Comparison of ENCODE assay signal across 19 cellular contexts in the genomic region with DNA sequence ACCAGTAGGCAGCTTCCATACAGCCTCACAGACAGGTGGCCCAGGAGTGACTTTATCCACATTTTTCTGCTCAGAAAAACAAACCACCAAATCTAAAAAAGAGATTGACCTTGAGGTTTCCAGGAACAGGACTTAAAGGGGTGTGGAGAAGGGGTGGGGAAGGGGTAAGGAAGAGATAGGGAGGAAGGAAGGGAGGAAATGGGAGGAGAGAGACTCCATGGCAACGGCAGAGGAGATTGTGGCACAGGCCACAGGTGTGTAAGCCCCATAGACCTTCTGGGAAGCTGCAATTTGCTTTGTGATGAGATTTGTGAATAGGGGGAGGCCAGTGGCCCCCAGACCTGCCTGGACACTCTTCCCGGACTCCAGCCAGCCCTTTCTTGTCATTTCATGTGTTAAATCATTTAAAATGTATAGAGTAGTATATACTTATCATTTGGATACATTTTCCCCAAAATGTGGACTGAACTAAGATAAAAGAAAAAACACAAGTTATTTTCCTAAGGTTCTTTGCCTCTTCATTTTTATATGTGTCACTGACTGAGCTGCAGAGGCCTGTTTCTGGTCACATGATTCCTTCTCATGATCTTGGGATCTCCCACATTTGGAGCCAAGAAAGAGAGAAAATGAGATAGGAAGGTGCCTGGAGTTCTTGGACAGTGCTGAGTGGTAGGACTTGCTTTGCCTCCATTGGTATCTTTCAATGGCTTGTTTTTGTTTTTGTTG. TPM values are rescaled to one million over a fixed set of nuclear protein-coding genes. Genes with fewer than 3 reads are reported as not detected.
DNase-seq lines count a peak whose midpoint lies in the region; ATAC-seq and TF ChIP-seq lines count a peak whose summit lies in the region.
"Had no signal": no experiment of that assay in that cellular context is flagged by ENCODE, and none has a peak within 500 bp of the region (broad histone marks: within the 10 kb centered on the region; RNA-seq: fewer than 3 reads in every experiment).

No MANE protein-coding gene starts in this region.

- DNase-seq in EH (ENCODE audit: low read depth) (peak; percentile 21), chondrocyte (ENCODE audit: low spot score) (no peak), osteoblast (ENCODE audit: insufficient read length, low spot score, missing footprints) (peak; percentile 71), sigmoid colon (no peak)
- DNase-seq: Caco-2; CD4-positive, CD25-positive, alpha-beta regulatory T cell; DMS153; H7; NCI-H1105 treated with DMSO at 0.1 percent for 48 hours; NCI-H2081 treated with DMSO at 0.1 percent for 48 hours; NCI-H2227 treated with DMSO at 0.1 percent for 48 hours; NCI-H524 treated with DMSO at 0.1 percent for 48 hours; OCI-M1 had no signal

- no peaks in the 10 kb centered on the region for H3K27me3 Mint-ChIP-seq in chondrocyte (ENCODE audit: low read depth)

- no peaks in the 10 kb centered on the region for H3K9me3 Mint-ChIP-seq in chondrocyte (ENCODE audit: low read depth)
- H3K9me3 Mint-ChIP-seq: CD4-positive, CD25-positive, alpha-beta regulatory T cell had no signal

- H3K27me3 ChIP-seq in osteoblast (ENCODE audit: insufficient read depth, low read length), result peaks cover 12% of the 10 kb centered on the region
- H3K27me3 ChIP-seq in sigmoid colon, result peaks cover 0 to 2% (median 0%) of the 10 kb centered on the region in 3 donors

- no peaks in the 10 kb centered on the region for H3K36me3 ChIP-seq in HEK293 (ENCODE audit: control insufficient read depth in 2 of 2, insufficient read depth in 1 of 2, low read length in 2 of 2)
- H3K36me3 ChIP-seq in osteoblast (ENCODE audit: insufficient read depth, low read length), result no peaks in the 10 kb centered on the region
- H3K36me3 ChIP-seq in sigmoid colon, result no peaks in the 10 kb centered on the region

- H3K4me3 ChIP-seq in HEK293 (ENCODE audit: low read depth, low read length) (no peak overlapping the region), osteoblast (ENCODE audit: insufficient read depth, low read length) (no peak overlapping the region), sigmoid colon (no peak overlapping the region)

- intact Hi-C loops in sigmoid colon (cut with DNase I), result no loop called here

- H2AFZ ChIP-seq in osteoblast (ENCODE audit: low read length), result no peak overlapping the region

- CTCF ChIA-PET in HEK293 (lab: Yijun Ruan, JAX), result interaction anchor here (0.8 to 5.5 kb wide), 6 partner anchors 8 to 1116 kb away, joined by 3 to 36 read pairs (median 26); no protein-coding TSS in a partner anchor

- H3K27ac ChIP-seq in HEK293 (ENCODE audit: extremely low read depth, low read depth, low read length) (no peak overlapping the region), osteoblast (ENCODE audit: low read depth, low read length) (no peak overlapping the region), sigmoid colon (no peak overlapping the region)
- H3K27ac ChIP-seq: HL-60 had no signal

- no peaks in the 10 kb centered on the region for H3K79me2 ChIP-seq in osteoblast (ENCODE audit: insufficient read depth, low read length)

- no peak for TF ChIP-seq POLR2A in sigmoid colon (IDR thresholded peaks at IDR 0.05)

- no peaks in the 10 kb centered on the region for H4K20me1 ChIP-seq in osteoblast (ENCODE audit: insufficient read depth, low read length)

- H3K4me3 Mint-ChIP-seq in chondrocyte (ENCODE audit: unreplicated experiment), result no peak overlapping the region
- H3K4me3 Mint-ChIP-seq: B cell; CD4-positive, CD25-positive, alpha-beta regulatory T cell had no signal

- ATAC-seq in HG03139 (IDR thresholded peaks at IDR 0.05; ENCODE audit: unreplicated experiment) (no peak), HG03457 (IDR thresholded peaks at IDR 0.05; ENCODE audit: unreplicated experiment) (no peak)

- H3K9me3 ChIP-seq in HEK293 (ENCODE audit: control insufficient read depth, insufficient read depth, low read depth, low read length) (no peaks in the 10 kb centered on the region), osteoblast (ENCODE audit: low read depth, low read length) (no peaks in the 10 kb centered on the region), sigmoid colon (no peaks in the 10 kb centered on the region)
- H3K9me3 ChIP-seq: Caco-2 had no signal

- no peaks in the 10 kb centered on the region for H3K36me3 Mint-ChIP-seq in chondrocyte (ENCODE audit: low read depth)

- no peak for TF ChIP-seq CTCF in HEK293 (tag by site-specific recombination; IDR thresholded peaks at IDR 0.05)
- TF ChIP-seq CTCF in chondrocyte (IDR thresholded peaks at IDR 0.05), result no peak
- no peak for TF ChIP-seq CTCF in osteoblast (IDR thresholded peaks at IDR 0.05; ENCODE audit: extremely low read depth, low read depth, low read length)
- TF ChIP-seq CTCF in sigmoid colon (IDR thresholded peaks at IDR 0.05), result no peak

- TF ChIP-seq EP300 in sigmoid colon (IDR thresholded peaks at IDR 0.05), result no peak

- peak overlapping the region; percentile 82 for H3K27ac Mint-ChIP-seq in chondrocyte (ENCODE audit: unreplicated experiment)
- H3K27ac Mint-ChIP-seq: B cell; CD4-positive, CD25-positive, alpha-beta regulatory T cell had no signal

- POLR2A ChIA-PET in HEK293 (lab: Yijun Ruan, JAX), result no interaction called here

- H3K4me1 ChIP-seq in HEK293 (ENCODE audit: control insufficient read depth, insufficient read depth, low read length) (no peaks in the 10 kb centered on the region), osteoblast (ENCODE audit: insufficient read depth, low read length) (peaks cover 11% of the 10 kb centered on the region), sigmoid colon (no peaks in the 10 kb centered on the region)
- H3K4me1 ChIP-seq: Caco-2 had no signal

- WGBS in sigmoid colon, 2 donors, result 35 to 53% methylated on average over 2 of the region's 2 CpGs

- H3K4me2 ChIP-seq in osteoblast (ENCODE audit: insufficient read depth, low read length), result peak overlapping the region; percentile 0

- peaks cover 21% of the 10 kb centered on the region for H3K4me1 Mint-ChIP-seq in chondrocyte (ENCODE audit: low read depth)
- H3K4me1 Mint-ChIP-seq: B cell had no signal

TF ChIP-seq in HEK293, 187 proteins besides CTCF, POLR2A, EP300 and RAD21:
- TF ChIP-seq SCRT2 (tag by site-specific recombination; IDR thresholded peaks at IDR 0.05) (peak; percentile 44), ZNF23 (tag by site-specific recombination; IDR thresholded peaks at IDR 0.05; ENCODE audit: borderline replicate concordance) (no peak)
TF ChIP-seq in HEK293: peak in this region for 1.

RNA-seq across cellular contexts. Expression of gene CLIC6, which starts 55.5 kb away (rescaled TPM):
- total RNA-seq in chondrocyte, result 0.08 to 0.24 TPM (median 0.17 TPM) in 3 replicates
- under 0.01 TPM in 2 replicates for total RNA-seq in osteoblast
- total RNA-seq in sigmoid colon, result 1 to 10 TPM in 1 of 4 donors, under 1 TPM in 2, not detected in 1; 0.71 to 1.8 (median 0.95) TPM
- polyA plus RNA-seq in sigmoid colon, result 1 to 10 TPM; 1.4 to 6.9 (median 5.4) TPM
- total RNA-seq: Caco-2; CD4-positive, CD25-positive, alpha-beta regulatory T cell; RPMI7951 had no signal
- polyA plus RNA-seq: CD4-positive, CD25-positive, alpha-beta regulatory T cell had no signal

Comparison
In these comparisons a context has a peak if more than half of its experiments do, and no peak if none do; other contexts are left out.
1. DNase-seq: peak in EH (single experiment) and osteoblast (single experiment); none in chondrocyte (single experiment) and sigmoid colon (single experiment).